8 cellular contexts compared by ENCODE assay signal in the genomic region with DNA sequence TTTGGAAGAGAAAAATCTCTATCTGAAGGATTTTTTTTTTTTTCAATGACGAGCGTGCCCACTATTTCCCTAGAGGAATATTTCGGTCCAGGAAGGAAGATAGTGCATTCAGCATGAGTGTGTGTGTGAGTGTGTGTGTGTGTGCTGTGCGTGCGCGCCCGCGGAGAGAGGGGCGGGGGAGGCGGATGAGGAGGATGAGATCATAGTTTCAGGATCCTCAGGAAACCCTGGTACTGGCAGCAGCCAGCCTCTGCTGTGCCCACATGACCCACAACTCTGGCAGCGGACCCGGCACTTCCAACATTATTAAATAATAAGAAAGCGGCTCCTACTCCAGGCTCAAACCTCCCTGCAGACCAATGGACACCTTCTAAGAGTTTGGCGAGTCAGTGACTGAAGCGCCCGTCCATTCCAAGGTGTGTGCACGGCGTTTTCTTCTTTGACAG.
DNase-seq lines count a peak whose midpoint lies in the region; ATAC-seq and TF ChIP-seq lines count a peak whose summit lies in the region.

No MANE protein-coding gene starts in this region.

- DNase-seq in DMS153 treated with DMSO at 0.1 percent for 48 hours (lab: John Stamatoyannopoulos, UW; ENCODE audit: unreplicated experiment) (peak; percentile 70), NOMO-1 treated with dmso at 0.1 percent for 144 hours (lab: John Stamatoyannopoulos, UW; ENCODE audit: unreplicated experiment) (peak; percentile 62), choroid plexus epithelial cell (ENCODE audit: low read depth) (peak; percentile 68), kidney epithelial cell (ENCODE audit: low read depth) (peak; percentile 66), UCSD-AML1 (lab: John Stamatoyannopoulos, UW; ENCODE audit: unreplicated experiment) (no peak)
- peak; percentile 46 for DNase-seq in stimulated activated CD8-positive, alpha-beta memory T cell treated with anti-CD3 and anti-CD28 coated beads, Interleukin-4, amount 100 ng/mL, for 48 hours

- no peak for TF ChIP-seq CTCF in choroid plexus epithelial cell (conservative IDR thresholded peaks at IDR 0.05; ENCODE audit: low read depth, low read length)
- TF ChIP-seq CTCF in kidney epithelial cell (IDR thresholded peaks at IDR 0.05; ENCODE audit: insufficient read depth, low read length, poor library complexity, severe bottlenecking) = no peak

- H3K27me3 ChIP-seq in HUES48 (ENCODE audit: control insufficient read depth, insufficient read depth, low read length) = no peaks in the 10 kb centered on the region
- H3K27me3 ChIP-seq in kidney epithelial cell (ENCODE audit: control insufficient read depth, insufficient read depth, low read length) = no peaks in the 10 kb centered on the region

- peaks cover 49% of the 10 kb centered on the region for H3K4me1 ChIP-seq in HUES48 (ENCODE audit: control insufficient read depth, insufficient read depth, low read length)

- H3K9me3 ChIP-seq in HUES48 (ENCODE audit: control insufficient read depth, insufficient read depth, low read length) = no peaks in the 10 kb centered on the region

- peak overlapping the region; percentile 91 for H3K27ac ChIP-seq in HUES48 (ENCODE audit: low read depth, low read length)

- H3K4me3 ChIP-seq in HUES48 (ENCODE audit: low read depth, low read length) = peak overlapping the region; percentile 88
- H3K4me3 ChIP-seq in choroid plexus epithelial cell (ENCODE audit: low read depth, low read length) = peak overlapping the region; percentile 43
- peak overlapping the region; percentile 77 for H3K4me3 ChIP-seq in kidney epithelial cell (ENCODE audit: low read depth, low read length)

- H3K36me3 ChIP-seq in HUES48 (ENCODE audit: control insufficient read depth, insufficient read depth, low read length) (no peaks in the 10 kb centered on the region), kidney epithelial cell (ENCODE audit: control insufficient read depth, insufficient read depth, low read length) (no peaks in the 10 kb centered on the region)

- ATAC-seq in GM21381 (IDR thresholded peaks at IDR 0.05; ENCODE audit: unreplicated experiment) = peak; percentile 65

- peak overlapping the region; percentile 77 for H3K9ac ChIP-seq in HUES48 (ENCODE audit: low read depth, low read length)
